ENCODE assay signal across 10 cellular contexts in the genomic region with DNA sequence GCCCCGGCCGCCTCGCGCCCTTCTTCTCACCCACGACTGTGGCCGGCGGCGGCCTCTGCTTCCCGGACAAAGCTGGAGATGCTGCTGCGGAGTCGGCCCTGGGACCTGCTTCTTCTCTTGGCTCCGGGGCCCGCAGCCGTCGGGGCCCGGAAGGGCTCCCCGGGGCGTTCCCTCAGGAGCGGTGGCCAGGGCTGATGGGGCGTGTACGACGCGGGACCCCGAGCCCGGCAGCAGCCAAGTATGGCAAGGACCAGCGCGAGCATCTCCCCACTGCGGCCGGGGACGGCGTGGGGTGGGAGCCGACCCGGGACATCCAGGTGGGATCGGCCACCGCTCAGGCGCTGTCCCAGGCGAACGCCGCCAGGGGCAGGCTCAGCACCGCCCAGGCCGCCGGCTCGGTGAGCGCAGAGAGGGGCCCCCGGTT. TPM values are rescaled to one million over a fixed set of nuclear protein-coding genes. Genes with fewer than 3 reads are reported as not detected.
DNase-seq lines count a peak whose midpoint lies in the region; ATAC-seq, FAIRE-seq and TF ChIP-seq lines count a peak whose summit lies in the region.
"Had no signal": no experiment of that assay in that cellular context is flagged by ENCODE, and none has a peak within 500 bp of the region (broad histone marks: within the 10 kb centered on the region; RNA-seq: fewer than 3 reads in every experiment).

No MANE protein-coding gene starts in this region.

- peaks cover 13% of the 10 kb centered on the region for H3K4me1 ChIP-seq in A673 (ENCODE audit: insufficient read depth, low read length, poor library complexity, severe bottlenecking)
- no peaks in the 10 kb centered on the region for H3K4me1 ChIP-seq in RWPE2 (ENCODE audit: insufficient read depth, poor library complexity, severe bottlenecking)
- no peaks in the 10 kb centered on the region for H3K4me1 ChIP-seq in foreskin keratinocyte
- H3K4me1 ChIP-seq in neural progenitor cell, result peaks cover 3% of the 10 kb centered on the region

- no peaks in the 10 kb centered on the region for H3K79me2 ChIP-seq in neural progenitor cell (ENCODE audit: low read depth)

- intact Hi-C loops in A673 (cut with micrococcal nuclease; ENCODE audit: unreplicated experiment), result no loop called here

- no peak overlapping the region for H3K27ac Mint-ChIP-seq in neural progenitor cell

- H3F3A ChIP-seq in neural progenitor cell (ENCODE audit: low read depth), result peaks cover 9% of the 10 kb centered on the region

- H2AFZ ChIP-seq in neural progenitor cell (replicated peaks), result peak overlapping the region; percentile 78

- H3K27ac ChIP-seq in A673 (ENCODE audit: low read depth, low read length, poor library complexity, severe bottlenecking), result no peak overlapping the region
- no peak overlapping the region for H3K27ac ChIP-seq in RWPE2 (ENCODE audit: poor library complexity, severe bottlenecking)
- H3K27ac ChIP-seq in foreskin keratinocyte, result no peak overlapping the region
- H3K27ac ChIP-seq in neural progenitor cell, result no peak overlapping the region

- H3K4me1 Mint-ChIP-seq in neural progenitor cell, result no peaks in the 10 kb centered on the region

- CTCF ChIA-PET in A673 (lab: Charles Lee), result no interaction called here

- H3K36me3 ChIP-seq in A673 (ENCODE audit: insufficient read depth, low read length, poor library complexity, severe bottlenecking) (no peaks in the 10 kb centered on the region), RWPE2 (ENCODE audit: low read depth) (no peaks in the 10 kb centered on the region), neural progenitor cell (no peaks in the 10 kb centered on the region)

- H3K9me3 ChIP-seq in A673 (ENCODE audit: low read depth, low read length, poor library complexity, severe bottlenecking) (no peaks in the 10 kb centered on the region), RWPE2 (ENCODE audit: severe bottlenecking) (no peaks in the 10 kb centered on the region), neural progenitor cell (ENCODE audit: low read depth) (no peaks in the 10 kb centered on the region)

- POLR2A ChIA-PET in A673 (lab: Charles Lee; ENCODE audit: low non-redundant PET), result no interaction called here

- TF ChIP-seq CTCF in A673 (conservative IDR thresholded peaks at IDR 0.05; ENCODE audit: low read depth, low read length), result no peak
- TF ChIP-seq CTCF in RWPE2 (IDR thresholded peaks at IDR 0.05; ENCODE audit: poor library complexity, severe bottlenecking), result no peak
- peak; percentile 16 for TF ChIP-seq CTCF in foreskin keratinocyte (conservative IDR thresholded peaks at IDR 0.05)
- peak; percentile 34 for TF ChIP-seq CTCF in neural progenitor cell (IDR thresholded peaks at IDR 0.05)

- peaks cover 7% of the 10 kb centered on the region for H4K20me1 ChIP-seq in neural progenitor cell (ENCODE audit: low read depth)

- peak overlapping the region; percentile 45 for H3K4me3 ChIP-seq in A673 (ENCODE audit: low read depth, low read length, poor library complexity, severe bottlenecking)
- H3K4me3 ChIP-seq in RWPE2 (ENCODE audit: severe bottlenecking), result peak overlapping the region; percentile 30
- H3K4me3 ChIP-seq in neural progenitor cell, result peak overlapping the region; percentile 51

- H3K36me3 Mint-ChIP-seq in neural progenitor cell, result no peaks in the 10 kb centered on the region

- no TSS peak for BruUV-seq in A673 (replicated peaks; lab: Mats Ljungman, UMichigan)

- DNase-seq in A673 (ENCODE audit: low spot score) (no peak), RWPE2 (ENCODE audit: low spot score) (no peak), foreskin keratinocyte (no peak), neural progenitor cell (ENCODE audit: low spot score) (peak; percentile 42), frontal cortex (ENCODE audit: low spot score in 2 of 2) (no peak), NCI-H446 treated with DMSO at 0.1 percent for 48 hours (lab: John Stamatoyannopoulos, UW) (no peak), NCI-H2227 treated with DMSO at 0.1 percent for 48 hours (lab: John Stamatoyannopoulos, UW) (no peak)
- DNase-seq: DMS153 had no signal

- no peak overlapping the region for H3K9ac ChIP-seq in neural progenitor cell

- H3K4me2 ChIP-seq in neural progenitor cell, result peak overlapping the region; percentile 79

- no peak overlapping the region for H3K4me3 Mint-ChIP-seq in neural progenitor cell

- ATAC-seq in RWPE2 (ENCODE audit: low read depth) (no peak), foreskin keratinocyte (peak; percentile 20), GM21786 (IDR thresholded peaks at IDR 0.05; ENCODE audit: unreplicated experiment) (no peak)

- no peaks in the 10 kb centered on the region for H3K9me3 Mint-ChIP-seq in neural progenitor cell

- no peak for FAIRE-seq in frontal cortex (lab: Jason Lieb, UNC)
- FAIRE-seq: colon had no signal

- H3K27me3 ChIP-seq in A673 (replicated peaks; ENCODE audit: insufficient read depth, low read depth, low read length, poor library complexity) (peaks cover 43% of the 10 kb centered on the region), RWPE2 (ENCODE audit: insufficient read depth, poor library complexity, severe bottlenecking) (peaks cover 58% of the 10 kb centered on the region), foreskin keratinocyte (peaks cover 47% of the 10 kb centered on the region), neural progenitor cell (peaks cover 98% of the 10 kb centered on the region)

- peaks cover 53% of the 10 kb centered on the region for H3K27me3 Mint-ChIP-seq in neural progenitor cell (ENCODE audit: insufficient read depth, low read depth)

RNA-seq across cellular contexts. Expression of a gene that starts 27.6 kb away (rescaled TPM):
- total RNA-seq in A673 (2021), result 33.7 and 35.9 TPM in 2 replicates
- total RNA-seq in foreskin keratinocyte, result 25.8 and 29.3 TPM in 2 replicates
- polyA plus RNA-seq in foreskin keratinocyte, result 10.4 and 13.0 TPM in 2 replicates
- 26.4 and 34.5 TPM in 2 replicates for total RNA-seq in neural progenitor cell (ENCODE audit: low replicate concordance)
- total RNA-seq in frontal cortex, result 12.6 TPM

Comparison
In these comparisons a context has a peak if more than half of its experiments do, and no peak if none do; other contexts are left out.
1. CTCF ChIP-seq: peak in foreskin keratinocyte (single experiment) and neural progenitor cell (single experiment); none in A673 (single experiment) and RWPE2 (single experiment).
2. Peak in every context shown above with its lines, with median percentiles within 50 percentile points of each other: H3K4me3 ChIP-seq.